1 cellular context compared by ENCODE assay signal in genomic region chr2:235004289-235004903, GRCh38.
TF ChIP-seq lines count a peak whose summit lies in the region.

No MANE protein-coding gene starts in this region.

TF ChIP-seq in H1, 55 proteins besides CTCF, POLR2A, EP300 and RAD21:
- no peak for TF ChIP-seq JUN (IDR thresholded peaks at IDR 0.05; ENCODE audit: low read depth, low read length)
- TF ChIP-seq CBX5 (IDR thresholded peaks at IDR 0.05; ENCODE audit: low read depth, low read length) = no peak
- TF ChIP-seq BRCA1 (IDR thresholded peaks at IDR 0.05; ENCODE audit: low read depth, low read length) = no peak
- no peak for TF ChIP-seq CHD7 (IDR thresholded peaks at IDR 0.05; ENCODE audit: insufficient replicate concordance, low read length)
- TF ChIP-seq NANOG (IDR thresholded peaks at IDR 0.05; ENCODE audit: insufficient read depth, low read depth, low read length, poor library complexity, severe bottlenecking) = no peak
- no peak for TF ChIP-seq TAF7 (optimal IDR thresholded peaks at IDR 0.05; ENCODE audit: borderline replicate concordance, low read depth, low read length)
- TF ChIP-seq SRF (IDR thresholded peaks at IDR 0.05; ENCODE audit: low read depth, low read length) = no peak
- no peak for TF ChIP-seq CHD1 (IDR thresholded peaks at IDR 0.05; ENCODE audit: low read depth, low read length)
- no peak for TF ChIP-seq TAF1 (IDR thresholded peaks at IDR 0.05; ENCODE audit: low read depth, low read length)
- TF ChIP-seq, protein P1, sequence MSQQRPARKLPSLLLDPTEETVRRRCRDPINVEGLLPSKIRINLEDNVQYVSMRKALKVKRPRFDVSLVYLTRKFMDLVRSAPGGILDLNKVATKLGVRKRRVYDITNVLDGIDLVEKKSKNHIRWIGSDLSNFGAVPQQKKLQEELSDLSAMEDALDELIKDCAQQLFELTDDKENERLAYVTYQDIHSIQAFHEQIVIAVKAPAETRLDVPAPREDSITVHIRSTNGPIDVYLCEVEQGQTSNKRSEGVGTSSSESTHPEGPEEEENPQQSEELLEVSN (IDR thresholded peaks at IDR 0.05) = no peak
- no peak for TF ChIP-seq BACH1 (IDR thresholded peaks at IDR 0.05; ENCODE audit: low read length)
- TF ChIP-seq RBBP5 (IDR thresholded peaks at IDR 0.05; ENCODE audit: borderline replicate concordance, low read depth, low read length) = no peak
- no peak for TF ChIP-seq ASH2L (IDR thresholded peaks at IDR 0.05; ENCODE audit: low read length)
- TF ChIP-seq KDM1A (IDR thresholded peaks at IDR 0.05; ENCODE audit: borderline replicate concordance, low read length) = no peak
- TF ChIP-seq KDM4A (IDR thresholded peaks at IDR 0.05; ENCODE audit: low read depth, low read length, severe bottlenecking) = no peak
- no peak for TF ChIP-seq POLR2AphosphoS5 (IDR thresholded peaks at IDR 0.05; ENCODE audit: low read depth, low read length)
